Comparison of ENCODE assay signal across 1 cellular context in the genomic region with DNA sequence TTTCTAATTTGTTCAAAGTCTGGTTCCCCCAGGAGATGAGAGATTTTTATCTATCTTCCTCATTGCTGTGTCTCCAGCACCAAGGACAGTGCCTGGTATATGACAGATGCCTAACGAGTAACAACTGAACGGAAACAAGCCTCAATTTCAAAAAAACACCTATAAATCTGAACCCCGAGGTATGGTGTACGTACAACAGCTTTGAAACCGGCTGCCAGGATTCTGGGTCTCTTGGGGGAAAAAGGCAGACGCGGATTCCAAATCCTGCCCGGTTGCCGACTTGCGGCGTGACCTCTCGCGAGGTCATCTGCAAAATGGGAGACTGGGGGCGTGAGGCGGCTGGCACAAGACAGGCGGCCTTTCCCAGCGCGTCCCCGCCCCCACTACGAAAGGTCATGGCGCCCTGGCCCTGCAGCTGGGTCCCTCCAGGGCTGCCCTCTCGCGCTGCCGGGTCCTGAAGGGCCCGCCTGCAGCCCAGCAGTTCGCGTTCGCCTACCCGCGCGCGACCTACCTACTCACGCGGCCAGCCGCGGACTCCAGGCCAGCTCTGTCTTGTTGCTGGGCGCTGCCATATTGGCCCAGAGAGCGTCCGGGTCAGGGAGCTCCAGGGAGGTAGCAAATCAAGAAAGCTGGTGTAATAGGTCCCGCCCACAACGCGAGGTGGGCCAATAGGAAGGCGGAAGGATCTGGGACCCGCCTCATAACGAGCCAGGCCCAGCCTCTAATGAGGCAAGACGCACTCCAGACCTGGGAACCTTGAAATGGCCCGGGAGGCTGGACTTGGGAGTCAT.
A peak's percentile ranks its signal among the peaks of the same experiment; 100 is the strongest.
TF ChIP-seq lines count a peak whose summit lies in the region.

Gene ECSIT, minus strand, starts transcription at position 584 of the 791 bp plus-strand sequence. CDS start 9,964 bp downstream, outside the sequence.

TF ChIP-seq in K562, 482 proteins besides CTCF, POLR2A, EP300 and RAD21 (continued from another document and continues in another):
- TF ChIP-seq, protein P1, sequence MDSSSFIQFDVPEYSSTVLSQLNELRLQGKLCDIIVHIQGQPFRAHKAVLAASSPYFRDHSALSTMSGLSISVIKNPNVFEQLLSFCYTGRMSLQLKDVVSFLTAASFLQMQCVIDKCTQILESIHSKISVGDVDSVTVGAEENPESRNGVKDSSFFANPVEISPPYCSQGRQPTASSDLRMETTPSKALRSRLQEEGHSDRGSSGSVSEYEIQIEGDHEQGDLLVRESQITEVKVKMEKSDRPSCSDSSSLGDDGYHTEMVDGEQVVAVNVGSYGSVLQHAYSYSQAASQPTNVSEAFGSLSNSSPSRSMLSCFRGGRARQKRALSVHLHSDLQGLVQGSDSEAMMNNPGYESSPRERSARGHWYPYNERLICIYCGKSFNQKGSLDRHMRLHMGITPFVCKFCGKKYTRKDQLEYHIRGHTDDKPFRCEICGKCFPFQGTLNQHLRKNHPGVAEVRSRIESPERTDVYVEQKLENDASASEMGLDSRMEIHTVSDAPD (CRISPR knock-in tag; IDR thresholded peaks at IDR 0.05): no peak
- TF ChIP-seq MGA (IDR thresholded peaks at IDR 0.05) (no peak), RBFOX2 (IDR thresholded peaks at IDR 0.05; ENCODE audit: low read depth, low read length) (peak; percentile 97), CHCHD3 (CRISPR knock-in tag; IDR thresholded peaks at IDR 0.05) (no peak), ZNF232 (CRISPR knock-in tag; IDR thresholded peaks at IDR 0.05) (no peak; the same call in 1 of the 2 replicates), SMC3 (conservative IDR thresholded peaks at IDR 0.05; ENCODE audit: insufficient read depth, low read depth, low read length) (no peak), NCOA4 (IDR thresholded peaks at IDR 0.05; ENCODE audit: partially characterized antibody) (no peak), ZNF780A (CRISPR knock-in tag; IDR thresholded peaks at IDR 0.05) (no peak), NR2C2 (CRISPR knock-in tag; IDR thresholded peaks at IDR 0.05) (peak; percentile 99), NR2C2 (tag; IDR thresholded peaks at IDR 0.05) (peak; percentile 100), MTA3 (IDR thresholded peaks at IDR 0.05; ENCODE audit: borderline replicate concordance) (peak; percentile 82; the same call in 1 of the 2 replicates), KDM5B (IDR thresholded peaks at IDR 0.05; ENCODE audit: insufficient replicate concordance, low read depth, low read length) (peak; percentile 67), BRD9 (IDR thresholded peaks at IDR 0.05; ENCODE audit: low read depth, partially characterized antibody) (no peak), PRMT5 (CRISPR knock-in tag; IDR thresholded peaks at IDR 0.05) (no peak), XRCC5 (IDR thresholded peaks at IDR 0.05; ENCODE audit: low read depth, low read length) (no peak), DDX20 (tag; IDR thresholded peaks at IDR 0.05; ENCODE audit: low read depth) (no peak), HNRNPLL (IDR thresholded peaks at IDR 0.05; ENCODE audit: low read depth, low read length, poor library complexity, severe bottlenecking) (no peak), E2F3 (CRISPR knock-in tag; IDR thresholded peaks at IDR 0.05) (no peak), SMARCA4 (IDR thresholded peaks at IDR 0.05) (no peak; the same call in 1 of the 2 replicates), HNRNPL (IDR thresholded peaks at IDR 0.05; ENCODE audit: low read depth, low read length) (peak; percentile 87; the same call in 1 of the 2 replicates), POLR2G (IDR thresholded peaks at IDR 0.05; ENCODE audit: low read depth, low read length) (peak; percentile 97), ETV1 (tag; conservative IDR thresholded peaks at IDR 0.05; ENCODE audit: low read depth) (peak; percentile 38; the same call in 1 of the 2 replicates), ZNF354B (CRISPR knock-in tag; IDR thresholded peaks at IDR 0.05) (no peak), SAFB (IDR thresholded peaks at IDR 0.05; ENCODE audit: borderline replicate concordance, low read depth, low read length) (no peak), SMARCB1 (IDR thresholded peaks at IDR 0.05; ENCODE audit: insufficient read length, low read depth) (peak; percentile 67), SP1 (CRISPR knock-in tag; IDR thresholded peaks at IDR 0.05) (peak; percentile 73), DNMT1 (IDR thresholded peaks at IDR 0.05) (no peak)
- TF ChIP-seq, protein P2, sequence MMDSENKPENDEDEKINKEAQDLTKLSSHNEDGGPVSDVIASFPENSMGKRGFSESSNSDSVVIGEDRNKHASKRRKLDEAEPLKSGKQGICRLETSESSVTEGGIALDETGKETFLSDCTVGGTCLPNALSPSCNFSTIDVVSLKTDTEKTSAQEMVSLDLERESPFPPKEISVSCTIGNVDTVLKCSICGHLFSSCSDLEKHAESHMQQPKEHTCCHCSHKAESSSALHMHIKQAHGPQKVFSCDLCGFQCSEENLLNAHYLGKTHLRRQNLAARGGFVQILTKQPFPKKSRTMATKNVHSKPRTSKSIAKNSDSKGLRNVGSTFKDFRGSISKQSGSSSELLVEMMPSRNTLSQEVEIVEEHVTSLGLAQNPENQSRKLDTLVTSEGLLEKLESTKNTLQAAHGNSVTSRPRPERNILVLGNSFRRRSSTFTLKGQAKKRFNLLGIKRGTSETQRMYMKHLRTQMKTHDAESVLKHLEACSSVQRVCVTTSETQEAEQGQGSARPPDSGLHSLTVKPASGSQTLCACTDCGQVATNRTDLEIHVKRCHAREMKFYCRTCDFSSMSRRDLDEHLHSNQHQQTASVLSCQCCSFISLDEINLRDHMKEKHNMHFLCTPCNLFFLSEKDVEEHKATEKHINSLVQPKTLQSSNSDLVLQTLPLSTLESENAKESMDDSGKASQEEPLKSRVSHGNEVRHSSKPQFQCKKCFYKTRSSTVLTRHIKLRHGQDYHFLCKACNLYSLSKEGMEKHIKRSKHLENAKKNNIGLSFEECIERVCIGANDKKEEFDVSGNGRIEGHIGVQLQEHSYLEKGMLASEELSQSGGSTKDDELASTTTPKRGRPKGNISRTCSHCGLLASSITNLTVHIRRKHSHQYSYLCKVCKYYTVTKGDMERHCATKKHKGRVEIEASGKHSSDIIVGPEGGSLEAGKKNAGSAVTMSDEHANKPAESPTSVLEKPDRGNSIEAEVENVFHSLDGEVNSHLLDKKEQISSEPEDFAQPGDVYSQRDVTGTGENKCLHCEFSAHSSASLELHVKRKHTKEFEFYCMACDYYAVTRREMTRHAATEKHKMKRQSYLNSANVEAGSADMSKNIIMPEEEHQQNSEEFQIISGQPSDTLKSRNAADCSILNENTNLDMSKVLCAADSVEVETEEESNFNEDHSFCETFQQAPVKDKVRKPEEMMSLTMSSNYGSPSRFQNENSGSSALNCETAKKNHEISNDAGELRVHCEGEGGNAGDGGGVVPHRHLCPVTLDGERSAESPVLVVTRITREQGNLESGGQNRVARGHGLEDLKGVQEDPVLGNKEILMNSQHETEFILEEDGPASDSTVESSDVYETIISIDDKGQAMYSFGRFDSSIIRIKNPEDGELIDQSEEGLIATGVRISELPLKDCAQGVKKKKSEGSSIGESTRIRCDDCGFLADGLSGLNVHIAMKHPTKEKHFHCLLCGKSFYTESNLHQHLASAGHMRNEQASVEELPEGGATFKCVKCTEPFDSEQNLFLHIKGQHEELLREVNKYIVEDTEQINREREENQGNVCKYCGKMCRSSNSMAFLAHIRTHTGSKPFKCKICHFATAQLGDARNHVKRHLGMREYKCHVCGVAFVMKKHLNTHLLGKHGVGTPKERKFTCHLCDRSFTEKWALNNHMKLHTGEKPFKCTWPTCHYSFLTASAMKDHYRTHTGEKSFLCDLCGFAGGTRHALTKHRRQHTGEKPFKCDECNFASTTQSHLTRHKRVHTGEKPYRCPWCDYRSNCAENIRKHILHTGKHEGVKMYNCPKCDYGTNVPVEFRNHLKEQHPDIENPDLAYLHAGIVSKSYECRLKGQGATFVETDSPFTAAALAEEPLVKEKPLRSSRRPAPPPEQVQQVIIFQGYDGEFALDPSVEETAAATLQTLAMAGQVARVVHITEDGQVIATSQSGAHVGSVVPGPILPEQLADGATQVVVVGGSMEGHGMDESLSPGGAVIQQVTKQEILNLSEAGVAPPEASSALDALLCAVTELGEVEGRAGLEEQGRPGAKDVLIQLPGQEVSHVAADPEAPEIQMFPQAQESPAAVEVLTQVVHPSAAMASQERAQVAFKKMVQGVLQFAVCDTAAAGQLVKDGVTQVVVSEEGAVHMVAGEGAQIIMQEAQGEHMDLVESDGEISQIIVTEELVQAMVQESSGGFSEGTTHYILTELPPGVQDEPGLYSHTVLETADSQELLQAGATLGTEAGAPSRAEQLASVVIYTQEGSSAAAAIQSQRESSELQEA (IDR thresholded peaks at IDR 0.05; ENCODE audit: low read depth): no peak
- TF ChIP-seq, protein P3, sequence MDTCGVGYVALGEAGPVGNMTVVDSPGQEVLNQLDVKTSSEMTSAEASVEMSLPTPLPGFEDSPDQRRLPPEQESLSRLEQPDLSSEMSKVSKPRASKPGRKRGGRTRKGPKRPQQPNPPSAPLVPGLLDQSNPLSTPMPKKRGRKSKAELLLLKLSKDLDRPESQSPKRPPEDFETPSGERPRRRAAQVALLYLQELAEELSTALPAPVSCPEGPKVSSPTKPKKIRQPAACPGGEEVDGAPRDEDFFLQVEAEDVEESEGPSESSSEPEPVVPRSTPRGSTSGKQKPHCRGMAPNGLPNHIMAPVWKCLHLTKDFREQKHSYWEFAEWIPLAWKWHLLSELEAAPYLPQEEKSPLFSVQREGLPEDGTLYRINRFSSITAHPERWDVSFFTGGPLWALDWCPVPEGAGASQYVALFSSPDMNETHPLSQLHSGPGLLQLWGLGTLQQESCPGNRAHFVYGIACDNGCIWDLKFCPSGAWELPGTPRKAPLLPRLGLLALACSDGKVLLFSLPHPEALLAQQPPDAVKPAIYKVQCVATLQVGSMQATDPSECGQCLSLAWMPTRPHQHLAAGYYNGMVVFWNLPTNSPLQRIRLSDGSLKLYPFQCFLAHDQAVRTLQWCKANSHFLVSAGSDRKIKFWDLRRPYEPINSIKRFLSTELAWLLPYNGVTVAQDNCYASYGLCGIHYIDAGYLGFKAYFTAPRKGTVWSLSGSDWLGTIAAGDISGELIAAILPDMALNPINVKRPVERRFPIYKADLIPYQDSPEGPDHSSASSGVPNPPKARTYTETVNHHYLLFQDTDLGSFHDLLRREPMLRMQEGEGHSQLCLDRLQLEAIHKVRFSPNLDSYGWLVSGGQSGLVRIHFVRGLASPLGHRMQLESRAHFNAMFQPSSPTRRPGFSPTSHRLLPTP (IDR thresholded peaks at IDR 0.05; ENCODE audit: borderline replicate concordance, extremely low read depth, insufficient read length): no peak
